21 cellular contexts compared by ENCODE assay signal in genomic region chr3:158773845-158774542, GRCh38. TPM values are rescaled to one million over a fixed set of nuclear protein-coding genes. Genes with fewer than 3 reads are reported as not detected.
DNase-seq lines count a peak whose midpoint lies in the region; ATAC-seq and TF ChIP-seq lines count a peak whose summit lies in the region.
"Had no signal": no experiment of that assay in that cellular context is flagged by ENCODE, and none has a peak within 500 bp of the region (broad histone marks: within the 10 kb centered on the region; RNA-seq: fewer than 3 reads in every experiment).

No MANE protein-coding gene starts in this region.

- no peak overlapping the region for H3K4me3 Mint-ChIP-seq in activated CD4-positive, alpha-beta T cell treated with anti-CD3 and anti-CD28 coated beads, Interleukin-2, amount 10 ng/mL, durations not matched to agents 7 days and 5 days
- H3K4me3 Mint-ChIP-seq: activated naive CD4-positive, alpha-beta T cell treated with anti-CD3 and anti-CD28 coated beads for 36 hours had no signal

- H3K4me3 ChIP-seq in AG09309 (ENCODE audit: control insufficient read depth, low read depth, low read length) (no peak overlapping the region), PC-9 (no peak overlapping the region), mucosa of descending colon (no peak overlapping the region)
- H3K4me3 ChIP-seq: cardiac muscle cell, heart left ventricle, thyroid gland had no signal

- H3K36me3 Mint-ChIP-seq in activated CD4-positive, alpha-beta T cell treated with anti-CD3 and anti-CD28 coated beads, Interleukin-2, amount 10 ng/mL, durations not matched to agents 7 days and 5 days (ENCODE audit: low read depth): no peaks in the 10 kb centered on the region

- no peaks in the 10 kb centered on the region for H3K27me3 Mint-ChIP-seq in activated CD4-positive, alpha-beta T cell treated with anti-CD3 and anti-CD28 coated beads, Interleukin-2, amount 10 ng/mL, durations not matched to agents 7 days and 5 days

- CTCF ChIA-PET in PC-9 (lab: Charles Lee): no interaction called here
- CTCF ChIA-PET in activated CD4-positive, alpha-beta T cell treated with anti-CD3 and anti-CD28 coated beads, Interleukin-2, amount 10 ng/mL, durations not matched to agents 7 days and 5 days (lab: Charles Lee): no interaction called here

- no peaks in the 10 kb centered on the region for H4K20me1 ChIP-seq in PC-9 (ENCODE audit: insufficient read depth)

- ATAC-seq in mucosa of descending colon (peak; percentile 21), GM21576 (IDR thresholded peaks at IDR 0.05; ENCODE audit: unreplicated experiment) (no peak)
- ATAC-seq: activated CD4-positive, CD25-positive, alpha-beta regulatory T cell treated with anti-CD3 and anti-CD28 coated beads, Interleukin-2, amount 50 U/mL, for 24 hours had no signal

- peaks cover 60% of the 10 kb centered on the region for H3F3A ChIP-seq in PC-9 (ENCODE audit: insufficient read depth, low read depth)

- DNase-seq in AG09309 (ENCODE audit: low read depth) (peak; percentile 64), PC-9 (peak in 1 of 2 experiments; percentile 73), fibroblast of gingiva (ENCODE audit: low read depth) (peak; percentile 32), mucosa of descending colon (no peak), SK-N-DZ (ENCODE audit: low spot score) (no peak), LoVo (ENCODE audit: low spot score) (no peak)
- DNase-seq in activated CD4-positive, alpha-beta T cell treated with anti-CD3 and anti-CD28 coated beads, Interleukin-2, amount 10 ng/mL, durations not matched to agents 7 days and 5 days: no peak
- DNase-seq: activated naive CD4-positive, alpha-beta T cell treated with anti-CD3 and anti-CD28 coated beads for 36 hours; DMS 273 treated with DMSO at 0.1 percent for 48 hours; effector memory CD4-positive, alpha-beta T cell; GOT3; heart left ventricle; NCI-H2081; NCI-H526; stimulated activated CD4-positive, alpha-beta T cell treated with anti-CD3 and anti-CD28 coated beads, Interleukin-4, amount 100 ng/mL, for 1 hour; T-helper 2 cell; thyroid gland had no signal

- no peaks in the 10 kb centered on the region for H3K27me3 ChIP-seq in PC-9 (ENCODE audit: insufficient read depth, low read depth)
- H3K27me3 ChIP-seq: cardiac muscle cell, heart left ventricle, thyroid gland had no signal

- H3K36me3 ChIP-seq in PC-9 (ENCODE audit: low read depth) (peaks cover 21% of the 10 kb centered on the region; the same call in 1 of the 2 replicates), mucosa of descending colon (ENCODE audit: low read depth) (no peaks in the 10 kb centered on the region)
- H3K36me3 ChIP-seq: cardiac muscle cell, heart left ventricle, thyroid gland had no signal

- intact Hi-C loops in PC-9 (cut with micrococcal nuclease; ENCODE audit: unreplicated experiment) (no loop called here), mucosa of descending colon (cut with DNase I, micrococcal nuclease) (no loop called here)

- H3K9me3 Mint-ChIP-seq in activated CD4-positive, alpha-beta T cell treated with anti-CD3 and anti-CD28 coated beads, Interleukin-2, amount 10 ng/mL, durations not matched to agents 7 days and 5 days: no peaks in the 10 kb centered on the region
- H3K9me3 Mint-ChIP-seq: activated naive CD4-positive, alpha-beta T cell treated with anti-CD3 and anti-CD28 coated beads for 36 hours had no signal

- peak overlapping the region; percentile 98 for H3K27ac ChIP-seq in PC-9
- H3K27ac ChIP-seq: cardiac muscle cell, thyroid gland had no signal

- BruUV-seq in PC-9 (replicated peaks; lab: Mats Ljungman, UMichigan): no TSS peak

- H3K4me1 ChIP-seq in PC-9 (replicated peaks; ENCODE audit: insufficient read depth): peaks cover 71% of the 10 kb centered on the region
- H3K4me1 ChIP-seq in mucosa of descending colon (ENCODE audit: low read depth): no peaks in the 10 kb centered on the region

- POLR2A ChIA-PET in PC-9 (lab: Charles Lee; ENCODE audit: unreplicated experiment): no interaction called here
- POLR2A ChIA-PET in activated CD4-positive, alpha-beta T cell treated with anti-CD3 and anti-CD28 coated beads, Interleukin-2, amount 10 ng/mL, durations not matched to agents 7 days and 5 days (lab: Charles Lee): no interaction called here

- H2AFZ ChIP-seq in PC-9: no peak overlapping the region

- no peak overlapping the region for H3K27ac Mint-ChIP-seq in activated CD4-positive, alpha-beta T cell treated with anti-CD3 and anti-CD28 coated beads, Interleukin-2, amount 10 ng/mL, durations not matched to agents 7 days and 5 days
- H3K27ac Mint-ChIP-seq: activated naive CD4-positive, alpha-beta T cell treated with anti-CD3 and anti-CD28 coated beads for 36 hours had no signal

- no peaks in the 10 kb centered on the region; the same call in 1 of the 2 replicates for H3K9me3 ChIP-seq in PC-9 (ENCODE audit: insufficient read depth, low read depth)
- H3K9me3 ChIP-seq in mucosa of descending colon: no peaks in the 10 kb centered on the region
- H3K9me3 ChIP-seq: heart left ventricle, thyroid gland had no signal

- no peaks in the 10 kb centered on the region for H3K9me2 ChIP-seq in PC-9 (ENCODE audit: insufficient read depth)

- H3K79me2 ChIP-seq in PC-9 (ENCODE audit: low read depth): no peaks in the 10 kb centered on the region

- peak overlapping the region; percentile 64 for H3K4me2 ChIP-seq in PC-9

- peak; percentile 1 for TF ChIP-seq CTCF in AG09309 (IDR thresholded peaks at IDR 0.05; ENCODE audit: control insufficient read depth, insufficient read depth, low read depth, low read length, missing control alignments)
- 0 out of 2 replicates have a peak, but pooled peaks have one; percentile 18 for TF ChIP-seq CTCF in PC-9 (conservative IDR thresholded peaks at IDR 0.05)
- TF ChIP-seq CTCF in mucosa of descending colon (IDR thresholded peaks at IDR 0.05): no peak

- H3K4me1 Mint-ChIP-seq in activated CD4-positive, alpha-beta T cell treated with anti-CD3 and anti-CD28 coated beads, Interleukin-2, amount 10 ng/mL, durations not matched to agents 7 days and 5 days: peaks cover 4% of the 10 kb centered on the region

RNA-seq across cellular contexts. Expression of gene MFSD1, which starts 27.9 kb away (rescaled TPM):
- 31.0 and 38.6 TPM in 2 replicates for total RNA-seq in PC-9 (2021)
- total RNA-seq in mucosa of descending colon: 10 to 100 TPM; 55.3 to 77.8 (median 59.4) TPM
- total RNA-seq in activated CD4-positive, alpha-beta T cell treated with anti-CD3 and anti-CD28 coated beads, Interleukin-2, amount 10 ng/mL, durations not matched to agents 7 days and 5 days: 10 to 100 TPM; 25.1 to 30.5 TPM
- 64.7 and 66.2 TPM in 2 replicates for polyA plus RNA-seq in SK-N-DZ (2014; cell fraction: cytosol; rRNA removed)
- 30.5 and 36.8 TPM in 2 replicates for polyA plus RNA-seq in SK-N-DZ (2014; cell fraction: nucleus; rRNA removed)

RNA-seq across cellular contexts. Expression of gene RARRES1, which starts 41.7 kb away (rescaled TPM):
- total RNA-seq in PC-9 (2021) (9.3 and 20.5 TPM in 2 replicates), mucosa of descending colon (10 to 100 TPM; 42.7 to 72.0 (median 43.8) TPM)
- total RNA-seq in activated CD4-positive, alpha-beta T cell treated with anti-CD3 and anti-CD28 coated beads, Interleukin-2, amount 10 ng/mL, durations not matched to agents 7 days and 5 days: not detected
- not detected in 2 replicates for polyA plus RNA-seq in SK-N-DZ (2014; cell fraction: cytosol; rRNA removed)
- polyA plus RNA-seq in SK-N-DZ (2014; cell fraction: nucleus; rRNA removed): not detected in 2 replicates
- total RNA-seq: activated naive CD4-positive, alpha-beta T cell treated with anti-CD3 and anti-CD28 coated beads for 36 hours; myocyte had no signal

Comparison
In these comparisons a context has a peak if more than half of its experiments do, and no peak if none do; other contexts are left out.
1. DNase-seq: peak in AG09309 (single experiment) and fibroblast of gingiva (single experiment); none in mucosa of descending colon (0 of 3), activated CD4-positive, alpha-beta T cell treated with anti-CD3 and anti-CD28 coated beads, Interleukin-2, amount 10 ng/mL, durations not matched to agents 7 days and 5 days (single experiment), SK-N-DZ (single experiment) and LoVo (single experiment).
2. RNA of gene RARRES1, which starts 41.7 kb away (total RNA-seq): 42.7 to 72.0 TPM in mucosa of descending colon and 9.3 to 20.5 TPM in PC-9; not detected in activated CD4-positive, alpha-beta T cell treated with anti-CD3 and anti-CD28 coated beads, Interleukin-2, amount 10 ng/mL, durations not matched to agents 7 days and 5 days; every median in the first group is over 10 times any median in the second.